8 cellular contexts compared by ENCODE assay signal in genomic region chr6:31540640-31541039, GRCh38. TPM values are rescaled to one million over a fixed set of nuclear protein-coding genes. Genes with fewer than 3 reads are reported as not detected.
DNase-seq lines count a peak whose midpoint lies in the region; ATAC-seq and TF ChIP-seq lines count a peak whose summit lies in the region.

No MANE protein-coding gene starts in this region.

- H4K20me1 ChIP-seq in PC-3 (ENCODE audit: low read length), result peaks cover 50% of the 10 kb centered on the region

- peaks cover 26% of the 10 kb centered on the region for H3K4me1 ChIP-seq in PC-3 (ENCODE audit: insufficient read depth, low read length)
- peaks cover 32 to 42% of the 10 kb centered on the region in 2 experiments for H3K4me1 ChIP-seq in neutrophil (ENCODE audit: control insufficient read depth in 1 of 2, insufficient read depth in 1 of 2, low read depth in 1 of 2, low read length in 1 of 2)

- H3K4me2 ChIP-seq in PC-3 (ENCODE audit: low read length), result peak overlapping the region; percentile 92

- no peaks in the 10 kb centered on the region for H3K9me3 ChIP-seq in CD4-positive, alpha-beta T cell (ENCODE audit: control insufficient read depth, low read length)
- no peaks in the 10 kb centered on the region for H3K9me3 ChIP-seq in PC-3 (ENCODE audit: low read length)
- no peaks in the 10 kb centered on the region for H3K9me3 ChIP-seq in neutrophil

- H3K27ac ChIP-seq in CD4-positive, alpha-beta T cell (ENCODE audit: low read depth, low read length), result peak overlapping the region; percentile 94
- H3K27ac ChIP-seq in PC-3 (ENCODE audit: low read length), result peak overlapping the region; percentile 90; the same call in 1 of the 2 replicates
- H3K27ac ChIP-seq in neutrophil, result peak overlapping the region; percentile 97

- peak overlapping the region; percentile 96 for H3K4me3 Mint-ChIP-seq in CD4-positive, alpha-beta T cell

- CTCF ChIA-PET in CD4-positive, alpha-beta T cell (lab: Charles Lee), result interaction anchor here (1.4 to 3.9 kb wide), 5 partner anchors 28 to 58 kb away, joined by 3 to 30 read pairs (median 8); no protein-coding TSS in a partner anchor
- CTCF ChIA-PET in PC-3 (lab: Charles Lee), result no interaction called here

- H3K9ac ChIP-seq in PC-3 (ENCODE audit: low read length), result peak overlapping the region; percentile 99

- H3K79me2 ChIP-seq in PC-3 (ENCODE audit: low read length), result peaks cover 72% of the 10 kb centered on the region

- peaks cover 59% of the 10 kb centered on the region for H3K4me1 Mint-ChIP-seq in CD4-positive, alpha-beta T cell (ENCODE audit: low read depth)

- no peaks in the 10 kb centered on the region for H3K27me3 Mint-ChIP-seq in CD4-positive, alpha-beta T cell

- peak overlapping the region; percentile 92 for H3K4me3 ChIP-seq in PC-3 (ENCODE audit: low read length)
- H3K4me3 ChIP-seq in epithelial cell of esophagus (ENCODE audit: low read length), result peak overlapping the region; percentile 91
- peak overlapping the region; percentile 90 to 93 for H3K4me3 ChIP-seq in neutrophil (ENCODE audit: low read depth in 1 of 2, low read length in 1 of 2)

- peaks cover 47% of the 10 kb centered on the region for H3K36me3 ChIP-seq in PC-3 (ENCODE audit: low read depth, low read length)
- peaks cover 47% of the 10 kb centered on the region for H3K36me3 ChIP-seq in neutrophil

- no peak for ATAC-seq in CD4-positive, alpha-beta T cell (ENCODE audit: poor library complexity)
- no peak for ATAC-seq in PC-3

- no peaks in the 10 kb centered on the region for H3K9me2 ChIP-seq in PC-3 (replicated peaks; ENCODE audit: low read length)

- no peak for TF ChIP-seq CTCF in CD4-positive, alpha-beta T cell (IDR thresholded peaks at IDR 0.05)
- TF ChIP-seq CTCF in PC-3 (conservative IDR thresholded peaks at IDR 0.05; ENCODE audit: low read depth, low read length), result no peak
- no peak for TF ChIP-seq CTCF in epithelial cell of esophagus (IDR thresholded peaks at IDR 0.05; ENCODE audit: insufficient read depth, low read depth, low read length, missing control alignments)
- no peak for TF ChIP-seq CTCF in neutrophil (IDR thresholded peaks at IDR 0.05)

- DNase-seq in CD4-positive, alpha-beta T cell, result no peak
- DNase-seq in PC-3, result no peak
- DNase-seq in epithelial cell of esophagus (ENCODE audit: low read depth), result no peak
- no peak for DNase-seq in NK-92 (lab: John Stamatoyannopoulos, UW; ENCODE audit: unreplicated experiment)
- DNase-seq in NOMO-1 treated with dmso at 0.1 percent for 144 hours (lab: John Stamatoyannopoulos, UW; ENCODE audit: unreplicated experiment), result no peak
- DNase-seq in NCI-H69 (lab: John Stamatoyannopoulos, UW), result no peak
- no peak for DNase-seq in amygdala (lab: John Stamatoyannopoulos, UW)

- H2AFZ ChIP-seq in PC-3 (ENCODE audit: low read length), result no peak overlapping the region

- POLR2A ChIA-PET in CD4-positive, alpha-beta T cell (lab: Charles Lee), result interaction anchor here (0.6 to 4.2 kb wide), 35 partner anchors 8 to 1215 kb away, joined by 3 to 106 read pairs (median 7); partner anchors contain the start of genes ABHD16A, ATF6B, BAG6 and CSNK2B
- POLR2A ChIA-PET in PC-3 (lab: Charles Lee; ENCODE audit: unreplicated experiment), result interaction anchor here (0.6 kb wide), 1 partner anchor 14 kb away, joined by 3 read pairs; no protein-coding TSS in a partner anchor

- no peaks in the 10 kb centered on the region for H3F3A ChIP-seq in PC-3 (ENCODE audit: low read length, unreplicated experiment)

- peak overlapping the region; percentile 99 for H3K27ac Mint-ChIP-seq in CD4-positive, alpha-beta T cell

- no peaks in the 10 kb centered on the region for H3K9me3 Mint-ChIP-seq in CD4-positive, alpha-beta T cell

- H3K27me3 ChIP-seq in CD4-positive, alpha-beta T cell (ENCODE audit: control insufficient read depth, insufficient read depth, low read length), result no peaks in the 10 kb centered on the region
- no peaks in the 10 kb centered on the region for H3K27me3 ChIP-seq in PC-3 (ENCODE audit: low read length)
- no peaks in the 10 kb centered on the region for H3K27me3 ChIP-seq in neutrophil

- intact Hi-C loops in CD4-positive, alpha-beta T cell (cut with DNase I, micrococcal nuclease), result loop anchor here (2.0 to 5.0 kb wide), 2 partner anchors 294 to 417 kb away; partner anchors contain the start of genes NELFE (in 1 of the 2) and SKIC2 (in 1 of the 2)
- intact Hi-C loops in PC-3 (cut with micrococcal nuclease), result no loop called here

- no TSS peak for BruUV-seq in PC-3 (replicated peaks; lab: Mats Ljungman, UMichigan)

- peaks cover 59% of the 10 kb centered on the region for H3K36me3 Mint-ChIP-seq in CD4-positive, alpha-beta T cell (ENCODE audit: low read depth)

RNA-seq across cellular contexts. Expression of gene DDX39B, which starts 1.2 kb away (rescaled TPM):
- total RNA-seq in CD4-positive, alpha-beta T cell, result 100 to 1,000 TPM; 483 to 498 TPM
- total RNA-seq in PC-3 (2014; rRNA removed), result 410 and 465 TPM in 2 replicates

RNA-seq across cellular contexts. Expression of gene ATP6V1G2, which starts 5.8 kb away (rescaled TPM):
- 1 to 10 TPM; 2.6 to 3.3 TPM for total RNA-seq in CD4-positive, alpha-beta T cell
- 1.1 and 1.2 TPM in 2 replicates for total RNA-seq in PC-3 (2014; rRNA removed)

RNA-seq across cellular contexts. Expression of gene NFKBIL1, which starts 6.8 kb away (rescaled TPM):
- 1 to 10 TPM; 7.6 to 9.3 TPM for total RNA-seq in CD4-positive, alpha-beta T cell
- 38.2 and 46.9 TPM in 2 replicates for total RNA-seq in PC-3 (2014; rRNA removed)

RNA-seq across cellular contexts. Expression of gene MCCD1, which starts 11.9 kb away (rescaled TPM):
- total RNA-seq in CD4-positive, alpha-beta T cell, result not detected
- not detected in 2 replicates for total RNA-seq in PC-3 (2014; rRNA removed)

RNA-seq across cellular contexts. Expression of gene LTA, which starts 31.4 kb away (rescaled TPM):
- total RNA-seq in CD4-positive, alpha-beta T cell, result 10 to 100 TPM; 15.4 to 16.7 TPM
- total RNA-seq in PC-3 (2014; rRNA removed), result not detected in 2 replicates
